20 cellular contexts compared by ENCODE assay signal in the genomic region with DNA sequence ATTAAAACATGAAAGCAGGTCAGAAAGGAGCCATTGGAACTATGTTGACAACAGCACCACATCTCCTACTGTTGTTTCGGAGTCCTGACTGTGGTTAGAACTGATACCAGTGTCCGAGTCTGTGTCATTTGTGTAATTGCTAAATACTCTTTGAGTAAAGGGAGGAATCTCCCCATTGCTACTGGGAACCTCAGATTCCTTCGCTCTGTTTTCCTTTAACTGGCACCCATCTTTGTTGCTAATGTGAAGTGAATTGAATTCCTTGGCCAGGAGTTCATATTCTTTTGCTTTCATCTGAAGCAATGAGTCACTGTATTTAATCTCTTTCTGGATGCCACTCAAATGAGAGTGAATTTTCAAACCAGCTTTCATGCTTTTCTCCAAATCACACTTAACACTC. TPM values are rescaled to one million over a fixed set of nuclear protein-coding genes. Genes with fewer than 3 reads are reported as not detected.
A peak's percentile ranks its signal among the peaks of the same experiment; 100 is the strongest.
DNase-seq lines count a peak whose midpoint lies in the region; ATAC-seq and TF ChIP-seq lines count a peak whose summit lies in the region.
"Had no signal": no experiment of that assay in that cellular context is flagged by ENCODE, and none has a peak within 500 bp of the region (broad histone marks: within the 10 kb centered on the region; RNA-seq: fewer than 3 reads in every experiment).

No MANE protein-coding gene starts in this region.

- H3K4me3 Mint-ChIP-seq in CD4-positive, alpha-beta T cell = no peak overlapping the region
- H3K4me3 Mint-ChIP-seq: activated CD4-positive, alpha-beta T cell treated with anti-CD3 and anti-CD28 coated beads for 36 hours; activated naive CD8-positive, alpha-beta T cell treated with anti-CD3 and anti-CD28 coated beads, Interleukin-2, amount 50 U/mL, for 24 hours; H9; stimulated activated naive B cell treated with anti-CD40 and anti-IgM and Interleukin-4, amounts not matched to agents 10 μg/mL and 1 μg/mL and 100 μg/mL, for 72 hours had no signal

- H3K4me1 Mint-ChIP-seq in CD4-positive, alpha-beta T cell (ENCODE audit: low read depth) = no peaks in the 10 kb centered on the region
- H3K4me1 Mint-ChIP-seq: activated CD4-positive, alpha-beta T cell treated with anti-CD3 and anti-CD28 coated beads for 36 hours; activated naive CD8-positive, alpha-beta T cell treated with anti-CD3 and anti-CD28 coated beads, Interleukin-2, amount 50 U/mL, for 24 hours; H9; stimulated activated naive B cell treated with anti-CD40 and anti-IgM and Interleukin-4, amounts not matched to agents 10 μg/mL and 1 μg/mL and 100 μg/mL, for 72 hours had no signal

- ATAC-seq in HG03521 (IDR thresholded peaks at IDR 0.05; ENCODE audit: unreplicated experiment) (no peak), HG03354 (IDR thresholded peaks at IDR 0.05; ENCODE audit: poor library complexity, severe bottlenecking, unreplicated experiment) (no peak)
- ATAC-seq in CD4-positive, alpha-beta T cell (ENCODE audit: poor library complexity) = no peak
- ATAC-seq: activated CD4-positive, alpha-beta T cell treated with anti-CD3 and anti-CD28 coated beads for 36 hours; activated naive CD8-positive, alpha-beta T cell treated with anti-CD3 and anti-CD28 coated beads, Interleukin-2, amount 50 U/mL, for 24 hours; stimulated activated naive B cell treated with anti-CD40 and anti-IgM and Interleukin-4, amounts not matched to agents 10 μg/mL and 1 μg/mL and 100 μg/mL, for 72 hours had no signal

- intact Hi-C loops in tibial artery (cut with DNase I; ENCODE audit: low total_unique reads) = no loop called here
- intact Hi-C loops in CD4-positive, alpha-beta T cell (cut with DNase I, micrococcal nuclease) = no loop called here

- peaks cover 17 to 18% (median 17%) of the 10 kb centered on the region in 3 donors for H3K36me3 ChIP-seq in tibial artery
- H3K36me3 ChIP-seq: uterus had no signal

- H3K36me3 Mint-ChIP-seq in CD4-positive, alpha-beta T cell (ENCODE audit: low read depth) = no peaks in the 10 kb centered on the region
- H3K36me3 Mint-ChIP-seq: stimulated activated naive B cell treated with anti-CD40 and anti-IgM and Interleukin-4, amounts not matched to agents 10 μg/mL and 1 μg/mL and 100 μg/mL, for 72 hours had no signal

- H3K27ac ChIP-seq in epithelial cell of prostate (peak overlapping the region; percentile 59), tibial artery (no peak overlapping the region)
- no peak overlapping the region for H3K27ac ChIP-seq in CD4-positive, alpha-beta T cell (ENCODE audit: low read depth, low read length)

- DNase-seq in GM04503 (ENCODE audit: low read depth) = peak; percentile 44
- DNase-seq in NCI-H446 treated with DMSO at 0.1 percent for 48 hours (lab: John Stamatoyannopoulos, UW) = peak; percentile 84
- DNase-seq in epithelial cell of prostate (ENCODE audit: low read depth, low spot score) = no peak
- peak; percentile 77 for DNase-seq in renal cortical epithelial cell (ENCODE audit: low read depth)
- no peak for DNase-seq in tibial artery
- no peak for DNase-seq in CD4-positive, alpha-beta T cell
- DNase-seq: activated CD4-positive, alpha-beta T cell treated with anti-CD3 and anti-CD28 coated beads for 36 hours; activated naive CD8-positive, alpha-beta T cell treated with anti-CD3 and anti-CD28 coated beads, Interleukin-2, amount 50 U/mL, for 24 hours; C1 segment of cervical spinal cord; cortex of kidney; H9; islet precursor cell; NCI-H345; stimulated activated CD4-positive, alpha-beta T cell treated with anti-CD3 and anti-CD28 coated beads, Interleukin-4, amount 100 ng/mL, for 1 hour; stimulated activated naive B cell treated with anti-CD40 and anti-IgM and Interleukin-4, amounts not matched to agents 10 μg/mL and 1 μg/mL and 100 μg/mL, for 72 hours; uterus had no signal

- H3K27me3 ChIP-seq in tibial artery = no peaks in the 10 kb centered on the region
- H3K27me3 ChIP-seq in CD4-positive, alpha-beta T cell (ENCODE audit: control insufficient read depth, insufficient read depth, low read length) = no peaks in the 10 kb centered on the region
- H3K27me3 ChIP-seq: uterus had no signal

- H3K9me3 Mint-ChIP-seq in CD4-positive, alpha-beta T cell = no peaks in the 10 kb centered on the region
- H3K9me3 Mint-ChIP-seq: activated naive CD8-positive, alpha-beta T cell treated with anti-CD3 and anti-CD28 coated beads, Interleukin-2, amount 50 U/mL, for 24 hours; H9; stimulated activated naive B cell treated with anti-CD40 and anti-IgM and Interleukin-4, amounts not matched to agents 10 μg/mL and 1 μg/mL and 100 μg/mL, for 72 hours had no signal

- no peak overlapping the region for H3K4me3 ChIP-seq in tibial artery
- H3K4me3 ChIP-seq: uterus had no signal

- no peaks in the 10 kb centered on the region for H3K9me3 ChIP-seq in tibial artery
- no peaks in the 10 kb centered on the region for H3K9me3 ChIP-seq in CD4-positive, alpha-beta T cell (ENCODE audit: control insufficient read depth, low read length)
- H3K9me3 ChIP-seq: uterus had no signal

- CTCF ChIA-PET in CD4-positive, alpha-beta T cell (lab: Charles Lee) = no interaction called here

- POLR2A ChIA-PET in CD4-positive, alpha-beta T cell (lab: Charles Lee) = no interaction called here

- no peaks in the 10 kb centered on the region for H3K27me3 Mint-ChIP-seq in CD4-positive, alpha-beta T cell
- H3K27me3 Mint-ChIP-seq: activated CD4-positive, alpha-beta T cell treated with anti-CD3 and anti-CD28 coated beads for 36 hours; stimulated activated naive B cell treated with anti-CD40 and anti-IgM and Interleukin-4, amounts not matched to agents 10 μg/mL and 1 μg/mL and 100 μg/mL, for 72 hours had no signal

- H3K27ac Mint-ChIP-seq in CD4-positive, alpha-beta T cell = no peak overlapping the region
- H3K27ac Mint-ChIP-seq: activated CD4-positive, alpha-beta T cell treated with anti-CD3 and anti-CD28 coated beads for 36 hours; activated naive CD8-positive, alpha-beta T cell treated with anti-CD3 and anti-CD28 coated beads, Interleukin-2, amount 50 U/mL, for 24 hours; H9; stimulated activated naive B cell treated with anti-CD40 and anti-IgM and Interleukin-4, amounts not matched to agents 10 μg/mL and 1 μg/mL and 100 μg/mL, for 72 hours had no signal

- TF ChIP-seq CTCF in tibial artery (IDR thresholded peaks at IDR 0.05) = no peak
- TF ChIP-seq CTCF in CD4-positive, alpha-beta T cell (IDR thresholded peaks at IDR 0.05) = no peak

- peaks cover 0 to 9% (median 0%) of the 10 kb centered on the region in 4 donors for H3K4me1 ChIP-seq in tibial artery
- H3K4me1 ChIP-seq: uterus had no signal

RNA-seq across cellular contexts. Expression of gene RASSF9, which starts 31.5 kb away (rescaled TPM):
- 0.69 and 5.0 TPM in 2 replicates for total RNA-seq in renal cortical epithelial cell
- total RNA-seq in CD4-positive, alpha-beta T cell = not detected
- total RNA-seq: activated CD4-positive, alpha-beta T cell treated with anti-CD3 and anti-CD28 coated beads for 36 hours; G401; T-helper 2 cell treated with Interferon-gamma antibody and Interleukin-4, amounts not matched to agents 100 ng/mL and 5 ng/mL, for 36 hours had no signal

Comparison
In these comparisons a context has a peak if more than half of its experiments do, and no peak if none do; other contexts are left out.
1. DNase-seq: peak in GM04503 (single experiment), NCI-H446 treated with DMSO at 0.1 percent for 48 hours (single experiment) and renal cortical epithelial cell (single experiment); none in epithelial cell of prostate (single experiment), tibial artery (0 of 2) and CD4-positive, alpha-beta T cell (0 of 10).